In genomic region chr13:102312841-102313240, GRCh38 we compare ENCODE assay signal across 23 cellular contexts.
"Had no signal": no experiment of that assay in that cellular context is flagged by ENCODE, and none has a peak within 500 bp of the region (broad histone marks: within the 10 kb centered on the region; RNA-seq: fewer than 3 reads in every experiment).

No MANE protein-coding gene starts in this region.

- H3K36me3 ChIP-seq: adrenal gland, breast epithelium, left lung, neural progenitor cell, ovary, thoracic aorta, WERI-Rb-1 had no signal

- H3K27ac Mint-ChIP-seq: activated naive CD4-positive, alpha-beta T cell treated with anti-CD3 and anti-CD28 coated beads, Interleukin-2, amount 50 U/mL, for 24 hours; dendritic cell treated with granulocyte-macrophage colony-stimulating factor and Interleukin-4, amounts not matched to agents 40 ng/mL and 50 ng/mL, for 4 days; memory B cell; naive B cell; neural progenitor cell; stimulated activated memory B cell treated with anti-CD40 and anti-IgM and Interleukin-4, amounts not matched to agents 10 μg/mL and 1 μg/mL and 100 μg/mL, for 72 hours had no signal

- H3K9ac ChIP-seq: neural progenitor cell had no signal

- H3K36me3 Mint-ChIP-seq: activated naive CD4-positive, alpha-beta T cell treated with anti-CD3 and anti-CD28 coated beads, Interleukin-2, amount 50 U/mL, for 24 hours; memory B cell; naive B cell; neural progenitor cell; stimulated activated memory B cell treated with anti-CD40 and anti-IgM and Interleukin-4, amounts not matched to agents 10 μg/mL and 1 μg/mL and 100 μg/mL, for 72 hours had no signal

- H3K4me1 ChIP-seq: adrenal gland, breast epithelium, neural progenitor cell, psoas muscle had no signal

- H3K4me3 ChIP-seq: adrenal gland, left lung, mucosa of descending colon, neural progenitor cell, ovary, psoas muscle, thoracic aorta had no signal

- H3K9me3 Mint-ChIP-seq: activated naive CD4-positive, alpha-beta T cell treated with anti-CD3 and anti-CD28 coated beads, Interleukin-2, amount 50 U/mL, for 24 hours; dendritic cell treated with granulocyte-macrophage colony-stimulating factor and Interleukin-4, amounts not matched to agents 40 ng/mL and 50 ng/mL, for 4 days; neural progenitor cell; stimulated activated memory B cell treated with anti-CD40 and anti-IgM and Interleukin-4, amounts not matched to agents 10 μg/mL and 1 μg/mL and 100 μg/mL, for 72 hours had no signal

- H3K27me3 Mint-ChIP-seq: dendritic cell treated with granulocyte-macrophage colony-stimulating factor and Interleukin-4, amounts not matched to agents 40 ng/mL and 50 ng/mL, for 4 days; naive B cell; stimulated activated memory B cell treated with anti-CD40 and anti-IgM and Interleukin-4, amounts not matched to agents 10 μg/mL and 1 μg/mL and 100 μg/mL, for 72 hours had no signal

- H3K27me3 ChIP-seq: adrenal gland, breast epithelium, left lung, neural progenitor cell, ovary had no signal

- H3K27ac ChIP-seq: adrenal gland, breast epithelium, neural progenitor cell, ovary, psoas muscle, WERI-Rb-1 had no signal

- H3K4me1 Mint-ChIP-seq: activated naive CD4-positive, alpha-beta T cell treated with anti-CD3 and anti-CD28 coated beads, Interleukin-2, amount 50 U/mL, for 24 hours; naive B cell; stimulated activated memory B cell treated with anti-CD40 and anti-IgM and Interleukin-4, amounts not matched to agents 10 μg/mL and 1 μg/mL and 100 μg/mL, for 72 hours had no signal

- ATAC-seq: left lung; mucosa of descending colon; psoas muscle; sciatic nerve; stimulated activated memory B cell treated with anti-CD40 and anti-IgM and Interleukin-4, amounts not matched to agents 10 μg/mL and 1 μg/mL and 100 μg/mL, for 72 hours had no signal

- H3K4me3 Mint-ChIP-seq: activated naive CD4-positive, alpha-beta T cell treated with anti-CD3 and anti-CD28 coated beads, Interleukin-2, amount 50 U/mL, for 24 hours; dendritic cell treated with granulocyte-macrophage colony-stimulating factor and Interleukin-4, amounts not matched to agents 40 ng/mL and 50 ng/mL, for 4 days; memory B cell; naive B cell; neural progenitor cell; stimulated activated memory B cell treated with anti-CD40 and anti-IgM and Interleukin-4, amounts not matched to agents 10 μg/mL and 1 μg/mL and 100 μg/mL, for 72 hours had no signal

- H3K9me3 ChIP-seq: adrenal gland, breast epithelium, left lung, mucosa of descending colon, ovary, psoas muscle, thoracic aorta had no signal

- DNase-seq: activated CD4-positive, alpha-beta T cell treated with anti-CD3 and anti-CD28 coated beads, Interleukin-2, amount 50 U/mL, for 4 hours; activated gamma-delta T cell; adrenal gland; effector CD8-positive, alpha-beta T cell; foreskin fibroblast; glutamatergic neuron; left lung; mucosa of descending colon; naive B cell; ovary; psoas muscle; stimulated activated CD4-positive, alpha-beta T cell treated with anti-CD3 and anti-CD28 coated beads, Interleukin-4, amount 100 ng/mL, for 4 hours; SW 1271; T-helper 2 cell; WERI-Rb-1 had no signal
